ENCODE assay signal across 23 cellular contexts in genomic region chr11:111714522-111714921, GRCh38. TPM values are rescaled to one million over a fixed set of nuclear protein-coding genes. Genes with fewer than 3 reads are reported as not detected.
A peak's percentile ranks its signal among the peaks of the same experiment; 100 is the strongest.
DNase-seq lines count a peak whose midpoint lies in the region; ATAC-seq, FAIRE-seq and TF ChIP-seq lines count a peak whose summit lies in the region.
"Had no signal": no experiment of that assay in that cellular context is flagged by ENCODE, and none has a peak within 500 bp of the region (broad histone marks: within the 10 kb centered on the region; RNA-seq: fewer than 3 reads in every experiment).

No MANE protein-coding gene starts in this region.

- POLR2A ChIA-PET in GM12878 (lab: Charles Lee) = interaction anchor here (1.0 to 1.6 kb wide), 2 partner anchors 17 to 18 kb away, joined by 3 to 4 read pairs; no protein-coding TSS in a partner anchor

- H3K79me2 ChIP-seq in GM12878 (ENCODE audit: control insufficient read depth, insufficient read depth, low read length) = no peaks in the 10 kb centered on the region

- CTCF ChIA-PET in GM12878 (lab: Yijun Ruan, JAX) = interaction anchor here (2.9 kb wide), 1 partner anchor 110 kb away, joined by 9 read pairs; no protein-coding TSS in a partner anchor

- H3K27me3 Mint-ChIP-seq in activated naive CD8-positive, alpha-beta T cell = no peaks in the 10 kb centered on the region
- no peaks in the 10 kb centered on the region for H3K27me3 Mint-ChIP-seq in activated naive CD8-positive, alpha-beta T cell treated with anti-CD3 and anti-CD28 coated beads for 36 hours
- H3K27me3 Mint-ChIP-seq in type B pancreatic cell = no peaks in the 10 kb centered on the region
- H3K27me3 Mint-ChIP-seq: activated CD4-positive, alpha-beta T cell treated with anti-CD3 and anti-CD28 coated beads, Interleukin-2, amount 10 ng/mL, durations not matched to agents 7 days and 5 days; activated naive CD4-positive, alpha-beta T cell treated with anti-CD3 and anti-CD28 coated beads, Interleukin-2, amount 10 ng/mL, durations not matched to agents 7 days and 5 days had no signal

- no peak overlapping the region for H3K9ac ChIP-seq in GM12878 (ENCODE audit: control insufficient read depth, insufficient read depth, low read length)
- H3K9ac ChIP-seq: KMS-11 had no signal

- peak overlapping the region; percentile 41 for H3K27ac Mint-ChIP-seq in activated naive CD8-positive, alpha-beta T cell
- no peak overlapping the region for H3K27ac Mint-ChIP-seq in activated naive CD8-positive, alpha-beta T cell treated with anti-CD3 and anti-CD28 coated beads for 36 hours
- peak overlapping the region; percentile 65 for H3K27ac Mint-ChIP-seq in type B pancreatic cell
- H3K27ac Mint-ChIP-seq: activated CD4-positive, alpha-beta T cell treated with anti-CD3 and anti-CD28 coated beads, Interleukin-2, amount 10 ng/mL, durations not matched to agents 7 days and 5 days; activated naive CD4-positive, alpha-beta T cell treated with anti-CD3 and anti-CD28 coated beads, Interleukin-2, amount 10 ng/mL, durations not matched to agents 7 days and 5 days; activated T-cell treated with anti-CD3 and anti-CD28 coated beads, Interleukin-2, amount 50 U/mL, for 72 hours; nephron had no signal

- H3K4me3 ChIP-seq in GM12878 = no peak overlapping the region
- H3K4me3 ChIP-seq: A549, colonic mucosa, tibial nerve had no signal

- H3K36me3 Mint-ChIP-seq in activated naive CD8-positive, alpha-beta T cell = peaks cover 12% of the 10 kb centered on the region
- peaks cover 5% of the 10 kb centered on the region for H3K36me3 Mint-ChIP-seq in activated naive CD8-positive, alpha-beta T cell treated with anti-CD3 and anti-CD28 coated beads for 36 hours
- peaks cover 57% of the 10 kb centered on the region for H3K36me3 Mint-ChIP-seq in type B pancreatic cell

- H3K9me3 Mint-ChIP-seq in activated naive CD8-positive, alpha-beta T cell (ENCODE audit: low read depth) = no peaks in the 10 kb centered on the region
- no peaks in the 10 kb centered on the region for H3K9me3 Mint-ChIP-seq in activated naive CD8-positive, alpha-beta T cell treated with anti-CD3 and anti-CD28 coated beads for 36 hours
- no peaks in the 10 kb centered on the region for H3K9me3 Mint-ChIP-seq in type B pancreatic cell
- H3K9me3 Mint-ChIP-seq: activated CD4-positive, alpha-beta T cell treated with anti-CD3 and anti-CD28 coated beads, Interleukin-2, amount 10 ng/mL, durations not matched to agents 7 days and 5 days; activated naive CD4-positive, alpha-beta T cell treated with anti-CD3 and anti-CD28 coated beads, Interleukin-2, amount 10 ng/mL, durations not matched to agents 7 days and 5 days; activated T-cell treated with anti-CD3 and anti-CD28 coated beads, Interleukin-2, amount 50 U/mL, for 72 hours; nephron had no signal

- H2AFZ ChIP-seq in GM12878 (ENCODE audit: control insufficient read depth, low read depth, low read length) = no peak overlapping the region

- no TSS peak for BruUV-seq in GM12878 (replicated peaks; lab: Mats Ljungman, UMichigan)

- in situ Hi-C loops in KBM-7 (cut with MboI; ENCODE audit: low pct_unique_long_range_greater_than_20kb, low sequenced_read_pairs) = no loop called here
- in situ Hi-C loops in GM12878 (cut with MboI) = no loop called here

- no peaks in the 10 kb centered on the region for H3K4me1 Mint-ChIP-seq in activated naive CD8-positive, alpha-beta T cell (ENCODE audit: low read depth)
- H3K4me1 Mint-ChIP-seq in activated naive CD8-positive, alpha-beta T cell treated with anti-CD3 and anti-CD28 coated beads for 36 hours = peaks cover 3% of the 10 kb centered on the region
- peaks cover 19% of the 10 kb centered on the region for H3K4me1 Mint-ChIP-seq in type B pancreatic cell (ENCODE audit: unreplicated experiment)
- H3K4me1 Mint-ChIP-seq: activated naive CD4-positive, alpha-beta T cell treated with anti-CD3 and anti-CD28 coated beads, Interleukin-2, amount 10 ng/mL, durations not matched to agents 7 days and 5 days had no signal

- no peak for TF ChIP-seq RAD21 in GM12878 (IDR thresholded peaks at IDR 0.05; ENCODE audit: insufficient read depth, low read depth, low read length)

- TF ChIP-seq CTCF in GM12878 (IDR thresholded peaks at IDR 0.05 in 2 of 3, conservative IDR thresholded peaks at IDR 0.05 in 1 of 3; ENCODE audit: control insufficient read depth in 2 of 3, extremely low read depth in 1 of 3, insufficient read depth in 1 of 3, low read depth in 3 of 3, low read length in 3 of 3) = no peak
- TF ChIP-seq CTCF in type B pancreatic cell (conservative IDR thresholded peaks at IDR 0.05) = no peak

- SMC1A ChIA-PET in GM12878 (lab: Charles Lee; ENCODE audit: uncharacterized antibody, unreplicated experiment) = interaction anchor here (1.0 to 3.9 kb wide), 4 partner anchors 15 to 52 kb away, joined by 3 to 15 read pairs (median 4); partner anchors contain the start of gene PPP2R1B

- DNase-seq in activated naive CD8-positive, alpha-beta T cell treated with anti-CD3 and anti-CD28 coated beads for 36 hours = no peak
- DNase-seq in KBM-7 (peak; percentile 28), GM12878 (ENCODE audit: low read depth, low spot score) (no peak), type B pancreatic cell (ENCODE audit: extremely low spot score, unreplicated experiment) (no peak), T-helper 9 cell (no peak)
- no peak for DNase-seq in stimulated activated naive CD4-positive, alpha-beta T cell treated with Interleukin-2 at 50 U/mL for 16 hours (lab: John Stamatoyannopoulos, UW)
- DNase-seq: activated CD4-positive, alpha-beta T cell treated with anti-CD3 and anti-CD28 coated beads, Interleukin-2, amount 10 ng/mL, durations not matched to agents 7 days and 5 days; activated naive CD4-positive, alpha-beta T cell treated with anti-CD3 and anti-CD28 coated beads, Interleukin-2, amount 10 ng/mL, durations not matched to agents 7 days and 5 days; activated T-cell treated with anti-CD3 and anti-CD28 coated beads, Interleukin-2, amount 50 U/mL, for 72 hours; AML-193; amygdala; colonic mucosa; DMS153; foreskin keratinocyte; NCI-H446 treated with DMSO at 0.1 percent for 48 hours; Right ventricle myocardium superior had no signal

- H3K4me1 ChIP-seq in GM12878 (ENCODE audit: control insufficient read depth, insufficient read depth, low read length) = peaks cover 11% of the 10 kb centered on the region
- H3K4me1 ChIP-seq: colonic mucosa had no signal

- RAD21 ChIA-PET in GM12878 (lab: Charles Lee; ENCODE audit: unreplicated experiment) = interaction anchor here (0.9 to 1.5 kb wide), 3 partner anchors 17 to 108 kb away, joined by 4 to 6 read pairs (median 5); no protein-coding TSS in a partner anchor

- H3K27ac ChIP-seq in GM12878 (ENCODE audit: control insufficient read depth, insufficient read depth) = no peak overlapping the region; the same call in 1 of the 2 replicates
- H3K27ac ChIP-seq: A549, colonic mucosa, foreskin keratinocyte, KMS-11, tibial nerve had no signal

- H4K20me1 ChIP-seq in GM12878 (ENCODE audit: control insufficient read depth, insufficient read depth) = no peaks in the 10 kb centered on the region

- H3K9me3 ChIP-seq in GM12878 (replicated peaks; ENCODE audit: control insufficient read depth, insufficient read depth, low read length) = no peaks in the 10 kb centered on the region
- H3K9me3 ChIP-seq: A549, colonic mucosa, tibial nerve had no signal

- no peak for TF ChIP-seq EP300 in GM12878 (IDR thresholded peaks at IDR 0.05; ENCODE audit: borderline replicate concordance in 1 of 2, control insufficient read depth in 1 of 2, low read depth in 2 of 2, low read length in 2 of 2)

- WGBS in GM12878 (ENCODE audit: insufficient coverage, insufficient replicate concordance, low lambda C conversion rate, missing lambda C conversion rate) = 41% methylated on average over 4 of the region's 4 CpGs

- ATAC-seq in GM12878 (peak; percentile 69), GM19455 (IDR thresholded peaks at IDR 0.05; ENCODE audit: unreplicated experiment) (no peak)
- ATAC-seq: A549; activated T-cell treated with anti-CD3 and anti-CD28 coated beads, Interleukin-2, amount 50 U/mL, for 72 hours; esophagus mucosa; foreskin keratinocyte had no signal

- no peak for TF ChIP-seq POLR2A in GM12878 (IDR thresholded peaks at IDR 0.05; ENCODE audit: low read depth, low read length)

- no peak overlapping the region for H3K4me3 Mint-ChIP-seq in activated naive CD8-positive, alpha-beta T cell
- no peak overlapping the region for H3K4me3 Mint-ChIP-seq in activated naive CD8-positive, alpha-beta T cell treated with anti-CD3 and anti-CD28 coated beads for 36 hours
- no peak overlapping the region for H3K4me3 Mint-ChIP-seq in type B pancreatic cell
- H3K4me3 Mint-ChIP-seq: activated CD4-positive, alpha-beta T cell treated with anti-CD3 and anti-CD28 coated beads, Interleukin-2, amount 10 ng/mL, durations not matched to agents 7 days and 5 days; activated naive CD4-positive, alpha-beta T cell treated with anti-CD3 and anti-CD28 coated beads, Interleukin-2, amount 10 ng/mL, durations not matched to agents 7 days and 5 days; activated T-cell treated with anti-CD3 and anti-CD28 coated beads, Interleukin-2, amount 50 U/mL, for 72 hours; nephron had no signal

- intact Hi-C loops in GM12878 (cut with micrococcal nuclease; ENCODE audit: unreplicated experiment) = no loop called here

- H3K27me3 ChIP-seq in GM12878 (replicated peaks in 1 of 2; ENCODE audit: control insufficient read depth in 2 of 2, insufficient read depth in 2 of 2, low read length in 1 of 2) = no peaks in the 10 kb centered on the region
- H3K27me3 ChIP-seq: colonic mucosa, foreskin keratinocyte, tibial nerve had no signal

- no peak overlapping the region for H3K4me2 ChIP-seq in GM12878 (ENCODE audit: control insufficient read depth, insufficient read depth)
- H3K4me2 ChIP-seq: A549, KMS-11 had no signal

- FAIRE-seq in GM12878 (lab: Jason Lieb, UNC) = no peak
- FAIRE-seq: A549 had no signal

- H3K36me3 ChIP-seq in GM12878 (ENCODE audit: control insufficient read depth in 2 of 2, insufficient read depth in 2 of 2, low read length in 1 of 2) = peaks cover 0 to 20% of the 10 kb centered on the region in 2 experiments; a peak in 1 of 4 replicates
- H3K36me3 ChIP-seq: colonic mucosa had no signal

RNA-seq across cellular contexts. Expression of gene PPP2R1B, which starts 51.7 kb away (rescaled TPM):
- total RNA-seq in activated naive CD8-positive, alpha-beta T cell treated with anti-CD3 and anti-CD28 coated beads for 36 hours = 10 to 100 TPM; 53.0 to 57.6 TPM
- total RNA-seq in GM12878 (2013; cell fraction: nucleolus; rRNA removed) = 90.2 and 93.2 TPM in 2 replicates
- total RNA-seq in GM12878 (2014; rRNA removed) = 33.9 and 39.5 TPM in 2 replicates
- 27.6 and 27.8 TPM in 2 replicates for total RNA-seq in GM12878 (2014; rRNA removed; fragmentation: Illumina TruSeq; extraction: Trizol)
- total RNA-seq in GM12878 (2021) = 47.3 and 49.1 TPM in 2 replicates
- polyA plus RNA-seq in GM12878 (2011; ENCODE audit: low read depth) = 18.3 TPM
- polyA plus RNA-seq in GM12878 (2011; rRNA removed) = 45.1 and 45.9 TPM in 2 replicates
- polyA plus RNA-seq in GM12878 (2011; cell fraction: cytosol; rRNA removed) = 35.6 and 43.4 TPM in 2 replicates
- polyA plus RNA-seq in GM12878 (2011; cell fraction: nucleus; rRNA removed) = 26.8 and 30.2 TPM in 2 replicates
- 14.7 and 18.3 TPM in 2 replicates for polyA plus RNA-seq in GM12878 (2012)
- polyA plus RNA-seq in GM12878 (2014; fragmentation: Illumina TruSeq; extraction: Trizol) = 34.4 and 36.1 TPM in 2 replicates
- polyA plus RNA-seq in GM12878 (2014; fragmentation: Nextera tagmentation; extraction: Ambion mirVana) = 10 to 100 TPM; 28.5 to 37.0 TPM
- polyA plus RNA-seq in GM12878 (2014; rRNA removed) = 26.6 and 27.3 TPM in 2 replicates
- 10 to 100 TPM; 63.4 to 68.2 TPM for polyA plus RNA-seq in GM12878 (2016; fragmentation: Nextera tagmentation; extraction: Ambion mirVana)
- polyA minus RNA-seq in GM12878 (2011; rRNA and poly(A)+ RNA removed) = 81.0 and 86.2 TPM in 2 replicates
- polyA minus RNA-seq in GM12878 (2011; cell fraction: cytosol; rRNA and poly(A)+ RNA removed) = 24.2 and 30.5 TPM in 2 replicates
- 25.5 and 36.2 TPM in 2 replicates for polyA minus RNA-seq in GM12878 (2011; cell fraction: nucleus; rRNA and poly(A)+ RNA removed)
- 48.1 and 52.3 TPM in 2 replicates for total RNA-seq in type B pancreatic cell (ENCODE audit: low replicate concordance)
